ENCODE assay signal across 4 cellular contexts in genomic region chr1:147867204-147867603, GRCh38. TPM values are rescaled to one million over a fixed set of nuclear protein-coding genes. Genes with fewer than 3 reads are reported as not detected.
"Had no signal": no experiment of that assay in that cellular context is flagged by ENCODE, and none has a peak within 500 bp of the region (broad histone marks: within the 10 kb centered on the region; RNA-seq: fewer than 3 reads in every experiment).

No MANE protein-coding gene starts in this region.

RNA-seq across cellular contexts. Expression of gene GJA8, which starts 35.4 kb away (rescaled TPM):
- total RNA-seq: LHCN-M2, M059J, MCF 10A, NCI-H460 had no signal
